In the genomic region with DNA sequence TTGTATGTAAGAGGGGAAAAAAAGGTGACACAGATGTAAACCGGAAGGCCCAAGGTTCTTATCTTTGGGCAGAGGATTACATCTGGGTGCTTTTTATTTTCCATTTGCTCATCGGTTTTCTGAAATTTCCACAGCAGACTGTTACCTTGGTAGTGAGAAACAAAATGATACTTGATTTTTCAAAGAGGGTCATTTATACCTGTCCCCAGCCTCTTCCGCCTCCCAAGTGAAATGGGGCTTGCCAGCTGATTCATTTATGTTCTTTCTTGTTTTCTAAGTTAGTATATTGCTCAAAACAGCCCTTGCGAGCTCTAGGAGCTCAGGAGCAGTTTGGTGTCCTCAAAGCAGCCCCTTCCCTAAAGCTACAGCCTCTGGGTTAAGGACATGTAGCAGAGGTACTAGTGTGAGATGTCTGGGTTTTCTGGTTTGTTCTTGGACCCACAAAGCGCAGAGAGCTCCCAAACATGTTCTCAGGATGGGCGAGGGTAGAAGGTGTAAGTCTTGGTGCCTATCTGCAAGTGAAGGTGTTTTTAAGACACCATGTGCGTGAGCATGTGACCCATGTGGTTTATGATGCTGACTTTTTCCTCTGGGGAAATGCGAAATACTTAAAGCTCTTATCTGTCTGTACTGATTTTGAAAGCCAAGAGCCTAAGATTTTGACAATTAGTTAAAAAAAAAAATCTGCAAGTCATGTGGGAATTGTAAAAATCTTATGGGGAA, we compare ENCODE assay signal across 8 cellular contexts. TPM values are rescaled to one million over a fixed set of nuclear protein-coding genes. Genes with fewer than 3 reads are reported as not detected.
DNase-seq lines count a peak whose midpoint lies in the region; ATAC-seq and TF ChIP-seq lines count a peak whose summit lies in the region.

No MANE protein-coding gene starts in this region.

- no peaks in the 10 kb centered on the region for H3K27me3 ChIP-seq in CD8-positive, alpha-beta T cell (ENCODE audit: insufficient read depth, low read length)
- H3K27me3 ChIP-seq in SK-N-SH (ENCODE audit: insufficient read depth) = no peaks in the 10 kb centered on the region

- H3K36me3 Mint-ChIP-seq in CD8-positive, alpha-beta T cell = no peaks in the 10 kb centered on the region
- no peaks in the 10 kb centered on the region for H3K36me3 Mint-ChIP-seq in activated naive CD8-positive, alpha-beta T cell treated with anti-CD3 and anti-CD28 coated beads for 36 hours

- H3K27me3 Mint-ChIP-seq in CD8-positive, alpha-beta T cell (ENCODE audit: low read depth) = no peaks in the 10 kb centered on the region
- no peaks in the 10 kb centered on the region for H3K27me3 Mint-ChIP-seq in activated naive CD8-positive, alpha-beta T cell treated with anti-CD3 and anti-CD28 coated beads for 36 hours

- no peak for TF ChIP-seq EP300 in SK-N-SH (IDR thresholded peaks at IDR 0.05; ENCODE audit: borderline replicate concordance in 1 of 2, low read depth in 1 of 2, low read length in 1 of 2)

- H3K9me3 ChIP-seq in CD8-positive, alpha-beta T cell (ENCODE audit: low read length) = no peaks in the 10 kb centered on the region
- H3K9me3 ChIP-seq in SK-N-SH = no peaks in the 10 kb centered on the region

- H3F3A ChIP-seq in SK-N-SH (replicated peaks; ENCODE audit: insufficient read depth) = no peaks in the 10 kb centered on the region

- H3K4me2 ChIP-seq in SK-N-SH = no peak overlapping the region

- H3K4me3 ChIP-seq in CD8-positive, alpha-beta T cell (ENCODE audit: low read depth, low read length) = no peak overlapping the region
- H3K4me3 ChIP-seq in SK-N-SH (ENCODE audit: low read depth in 2 of 2, low read length in 1 of 2) = no peak overlapping the region

- H3K4me1 Mint-ChIP-seq in CD8-positive, alpha-beta T cell (ENCODE audit: low read depth) = peaks cover 6% of the 10 kb centered on the region
- H3K4me1 Mint-ChIP-seq in activated naive CD8-positive, alpha-beta T cell treated with anti-CD3 and anti-CD28 coated beads for 36 hours = peaks cover 7% of the 10 kb centered on the region

- TF ChIP-seq CTCF in CD8-positive, alpha-beta T cell (IDR thresholded peaks at IDR 0.05) = no peak
- TF ChIP-seq CTCF in SK-N-SH (IDR thresholded peaks at IDR 0.05) = no peak

- ATAC-seq in CD8-positive, alpha-beta T cell = no peak
- peak; percentile 73 for ATAC-seq in HG03039 (IDR thresholded peaks at IDR 0.05; ENCODE audit: unreplicated experiment)

- no peak overlapping the region for H2AFZ ChIP-seq in SK-N-SH (ENCODE audit: low read depth)

- H3K27ac Mint-ChIP-seq in CD8-positive, alpha-beta T cell = peak overlapping the region; percentile 7
- H3K27ac Mint-ChIP-seq in activated naive CD8-positive, alpha-beta T cell treated with anti-CD3 and anti-CD28 coated beads for 36 hours = peak overlapping the region; percentile 92

- no peaks in the 10 kb centered on the region for H3K9me2 ChIP-seq in SK-N-SH

- intact Hi-C loops in CD8-positive, alpha-beta T cell (cut with DNase I, micrococcal nuclease) = no loop called here

- TF ChIP-seq RAD21 in SK-N-SH (IDR thresholded peaks at IDR 0.05; ENCODE audit: low read length) = no peak

- H3K27ac ChIP-seq in CD8-positive, alpha-beta T cell (ENCODE audit: low read depth, low read length) = no peak overlapping the region
- H3K27ac ChIP-seq in SK-N-SH (ENCODE audit: low read depth in 2 of 2, low read length in 1 of 2) = peak overlapping the region in 1 of 2 experiments; percentile 79; a peak in 2 of 4 replicates

- POLR2A ChIA-PET in CD8-positive, alpha-beta T cell (lab: Charles Lee) = no interaction called here
- POLR2A ChIA-PET in SK-N-SH (lab: Yijun Ruan, JAX) = no interaction called here

- WGBS in SK-N-SH (ENCODE audit: low lambda C conversion rate) = 60% methylated on average over 8 of the region's 8 CpGs

- H3K36me3 ChIP-seq in CD8-positive, alpha-beta T cell (ENCODE audit: insufficient read depth, low read length) = no peaks in the 10 kb centered on the region
- no peaks in the 10 kb centered on the region for H3K36me3 ChIP-seq in SK-N-SH (replicated peaks in 1 of 2; ENCODE audit: control insufficient read depth in 1 of 2, insufficient read depth in 2 of 2, low read length in 1 of 2)

- no peak overlapping the region for H3K4me3 Mint-ChIP-seq in CD8-positive, alpha-beta T cell
- H3K4me3 Mint-ChIP-seq in activated naive CD8-positive, alpha-beta T cell treated with anti-CD3 and anti-CD28 coated beads for 36 hours = peak overlapping the region; percentile 14

- H3K9me3 Mint-ChIP-seq in CD8-positive, alpha-beta T cell = no peaks in the 10 kb centered on the region
- no peaks in the 10 kb centered on the region for H3K9me3 Mint-ChIP-seq in activated naive CD8-positive, alpha-beta T cell treated with anti-CD3 and anti-CD28 coated beads for 36 hours

- H3K9ac ChIP-seq in SK-N-SH = no peak overlapping the region

- H3K79me2 ChIP-seq in SK-N-SH (ENCODE audit: insufficient read depth) = no peaks in the 10 kb centered on the region

- no peaks in the 10 kb centered on the region for H3K4me1 ChIP-seq in CD8-positive, alpha-beta T cell (ENCODE audit: insufficient read depth, low read length)
- H3K4me1 ChIP-seq in SK-N-SH (ENCODE audit: control insufficient read depth in 1 of 2, insufficient read depth in 2 of 2, low read depth in 1 of 2, low read length in 1 of 2) = peaks cover 9 to 30% of the 10 kb centered on the region in 2 experiments; a peak in 3 of 4 replicates

- H4K20me1 ChIP-seq in SK-N-SH (ENCODE audit: insufficient read depth) = no peaks in the 10 kb centered on the region

- no peak for DNase-seq in CD8-positive, alpha-beta T cell
- DNase-seq in activated naive CD8-positive, alpha-beta T cell treated with anti-CD3 and anti-CD28 coated beads for 36 hours = peak; percentile 31
- DNase-seq in NCI-H748 (lab: John Stamatoyannopoulos, UW; ENCODE audit: unreplicated experiment) (no peak), NCI-H2171 treated with DMSO at 0.1 percent for 48 hours (lab: John Stamatoyannopoulos, UW) (no peak), anterior cingulate cortex (lab: John Stamatoyannopoulos, UW) (no peak), SK-N-SH (no peak)

- CTCF ChIA-PET in CD8-positive, alpha-beta T cell (lab: Charles Lee) = no interaction called here
- CTCF ChIA-PET in SK-N-SH (lab: Yijun Ruan, JAX) = interaction anchor here (0.9 to 3.1 kb wide), 6 partner anchors 11 to 128 kb away, joined by 3 to 15 read pairs (median 4); a partner anchor contains a TSS

- peak; percentile 52 for TF ChIP-seq POLR2A in GM19099 (IDR thresholded peaks at IDR 0.05; ENCODE audit: extremely low read depth, insufficient read length, low read depth)

TF ChIP-seq in SK-N-SH, 30 proteins besides CTCF, POLR2A, EP300 and RAD21 (continues in another document):
- TF ChIP-seq NFIC (IDR thresholded peaks at IDR 0.05; ENCODE audit: borderline replicate concordance) (no peak), SIN3A (IDR thresholded peaks at IDR 0.05; ENCODE audit: borderline replicate concordance, low read depth, low read length) (no peak), ELF1 (IDR thresholded peaks at IDR 0.05) (no peak), POLR2AphosphoS5 (IDR thresholded peaks at IDR 0.05; ENCODE audit: low read depth, low read length) (no peak), EZH2phosphoT487 (IDR thresholded peaks at IDR 0.05; ENCODE audit: borderline replicate concordance, low read depth) (no peak), FOSL2 (IDR thresholded peaks at IDR 0.05; ENCODE audit: borderline replicate concordance, low read depth) (no peak), NRF1 (IDR thresholded peaks at IDR 0.05; ENCODE audit: low read depth, low read length) (no peak), TCF12 (IDR thresholded peaks at IDR 0.05) (no peak), RXRA (IDR thresholded peaks at IDR 0.05; ENCODE audit: borderline replicate concordance, low read depth) (no peak), YY1 (IDR thresholded peaks at IDR 0.05; ENCODE audit: low read depth) (no peak), MEF2A (IDR thresholded peaks at IDR 0.05; ENCODE audit: borderline replicate concordance, low read depth) (no peak)
- TF ChIP-seq, protein P1, sequence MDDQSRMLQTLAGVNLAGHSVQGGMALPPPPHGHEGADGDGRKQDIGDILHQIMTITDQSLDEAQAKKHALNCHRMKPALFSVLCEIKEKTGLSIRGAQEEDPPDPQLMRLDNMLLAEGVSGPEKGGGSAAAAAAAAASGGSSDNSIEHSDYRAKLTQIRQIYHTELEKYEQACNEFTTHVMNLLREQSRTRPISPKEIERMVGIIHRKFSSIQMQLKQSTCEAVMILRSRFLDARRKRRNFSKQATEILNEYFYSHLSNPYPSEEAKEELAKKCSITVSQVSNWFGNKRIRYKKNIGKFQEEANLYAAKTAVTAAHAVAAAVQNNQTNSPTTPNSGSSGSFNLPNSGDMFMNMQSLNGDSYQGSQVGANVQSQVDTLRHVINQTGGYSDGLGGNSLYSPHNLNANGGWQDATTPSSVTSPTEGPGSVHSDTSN (IDR thresholded peaks at IDR 0.05) = no peak
- TF ChIP-seq, protein P2, sequence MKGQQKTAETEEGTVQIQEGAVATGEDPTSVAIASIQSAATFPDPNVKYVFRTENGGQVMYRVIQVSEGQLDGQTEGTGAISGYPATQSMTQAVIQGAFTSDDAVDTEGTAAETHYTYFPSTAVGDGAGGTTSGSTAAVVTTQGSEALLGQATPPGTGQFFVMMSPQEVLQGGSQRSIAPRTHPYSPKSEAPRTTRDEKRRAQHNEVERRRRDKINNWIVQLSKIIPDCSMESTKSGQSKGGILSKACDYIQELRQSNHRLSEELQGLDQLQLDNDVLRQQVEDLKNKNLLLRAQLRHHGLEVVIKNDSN (IDR thresholded peaks at IDR 0.05; ENCODE audit: borderline replicate concordance, low read depth) = no peak
- TF ChIP-seq, protein P3, sequence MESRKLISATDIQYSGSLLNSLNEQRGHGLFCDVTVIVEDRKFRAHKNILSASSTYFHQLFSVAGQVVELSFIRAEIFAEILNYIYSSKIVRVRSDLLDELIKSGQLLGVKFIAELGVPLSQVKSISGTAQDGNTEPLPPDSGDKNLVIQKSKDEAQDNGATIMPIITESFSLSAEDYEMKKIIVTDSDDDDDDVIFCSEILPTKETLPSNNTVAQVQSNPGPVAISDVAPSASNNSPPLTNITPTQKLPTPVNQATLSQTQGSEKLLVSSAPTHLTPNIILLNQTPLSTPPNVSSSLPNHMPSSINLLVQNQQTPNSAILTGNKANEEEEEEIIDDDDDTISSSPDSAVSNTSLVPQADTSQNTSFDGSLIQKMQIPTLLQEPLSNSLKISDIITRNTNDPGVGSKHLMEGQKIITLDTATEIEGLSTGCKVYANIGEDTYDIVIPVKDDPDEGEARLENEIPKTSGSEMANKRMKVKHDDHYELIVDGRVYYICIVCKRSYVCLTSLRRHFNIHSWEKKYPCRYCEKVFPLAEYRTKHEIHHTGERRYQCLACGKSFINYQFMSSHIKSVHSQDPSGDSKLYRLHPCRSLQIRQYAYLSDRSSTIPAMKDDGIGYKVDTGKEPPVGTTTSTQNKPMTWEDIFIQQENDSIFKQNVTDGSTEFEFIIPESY (IDR thresholded peaks at IDR 0.05; ENCODE audit: borderline replicate concordance, low read depth) = no peak

RNA-seq across cellular contexts. Expression of a gene that starts 38.3 kb away (rescaled TPM):
- total RNA-seq in CD8-positive, alpha-beta T cell = under 1 TPM; 0.14 to 0.27 TPM
- total RNA-seq in activated naive CD8-positive, alpha-beta T cell treated with anti-CD3 and anti-CD28 coated beads for 36 hours = 1 to 10 TPM; 1.6 to 1.9 TPM
- 0.61 and 0.70 TPM in 2 replicates for polyA plus RNA-seq in SK-N-SH (2012; rRNA removed)
- 0.46 and 0.89 TPM in 2 replicates for polyA plus RNA-seq in SK-N-SH (2012; cell fraction: cytosol; rRNA removed)
- 1.1 and 1.8 TPM in 2 replicates for polyA plus RNA-seq in SK-N-SH (2012; cell fraction: nucleus; rRNA removed)
